28 cellular contexts compared by ENCODE assay signal in genomic region chr18:32287873-32288272, GRCh38.
"Had no signal": no experiment of that assay in that cellular context is flagged by ENCODE, and none has a peak within 500 bp of the region (broad histone marks: within the 10 kb centered on the region; RNA-seq: fewer than 3 reads in every experiment).

No MANE protein-coding gene starts in this region.

- H3K27ac ChIP-seq: body of pancreas, brain microvascular endothelial cell, breast epithelium, VCaP had no signal

- ATAC-seq: activated CD8-positive, alpha-beta T cell treated with anti-CD3 and anti-CD28 coated beads for 36 hours; activated naive CD8-positive, alpha-beta T cell treated with anti-CD3 and anti-CD28 coated beads, Interleukin-2, amount 50 U/mL, for 24 hours; body of pancreas had no signal

- DNase-seq: activated B cell treated with CpG ODN at 0.5 μM for 24 hours; activated CD4-positive, alpha-beta memory T cell treated with anti-CD3 and anti-CD28 coated beads for 36 hours; activated CD4-positive, alpha-beta T cell treated with anti-CD3 and anti-CD28 coated beads for 4 hours; activated CD4-positive, alpha-beta T cell treated with anti-CD3 and anti-CD28 coated beads, Interleukin-2, amount 10 ng/mL, durations not matched to agents 24 days and 14 days; activated CD4-positive, alpha-beta T cell treated with anti-CD3 and anti-CD28 coated beads, Interleukin-2, amount 50 U/mL, for 1 hour; activated CD4-positive, alpha-beta T cell treated with anti-CD3 and anti-CD28 coated beads, Interleukin-2, amount 50 U/mL, for 4 hours; activated CD4-positive, CD25-positive, alpha-beta regulatory T cell treated with anti-CD3 and anti-CD28 coated beads, Interleukin-2, amount 50 U/mL, for 72 hours; activated CD8-positive, alpha-beta memory T cell treated with anti-CD3 and anti-CD28 coated beads, Interleukin-2, amount 50 U/mL, for 4 hours; activated CD8-positive, alpha-beta T cell treated with anti-CD3 and anti-CD28 coated beads for 36 hours; activated effector memory CD4-positive, alpha-beta T cell treated with Interleukin-2 at 50 U/mL for 16 hours; activated gamma-delta T cell; activated naive CD4-positive, alpha-beta T cell treated with anti-CD3 and anti-CD28 coated beads, Interleukin-2, amount 10 ng/mL, durations not matched to agents 7 days and 5 days; activated naive CD4-positive, alpha-beta T cell treated with Interleukin-2 at 50 U/mL for 16 hours; activated naive CD8-positive, alpha-beta T cell treated with anti-CD3 and anti-CD28 coated beads, Interleukin-2, amount 10 ng/mL, durations not matched to agents 7 days and 5 days; activated naive CD8-positive, alpha-beta T cell treated with anti-CD3 and anti-CD28 coated beads, Interleukin-2, amount 50 U/mL, for 24 hours; activated T-cell treated with anti-CD3 and anti-CD28 coated beads for 4 hours; activated T-cell treated with anti-CD3 and anti-CD28 coated beads, Interleukin-2, amount 50 U/mL, for 24 hours; activated T-cell treated with anti-CD3 and anti-CD28 coated beads, Interleukin-2, amount 50 U/mL, for 48 hours; anterior cingulate cortex; body of pancreas; brain microvascular endothelial cell; central memory CD4-positive, alpha-beta T cell; T-helper 1 cell; T-helper 2 cell; T-helper 9 cell had no signal

- H3K4me3 ChIP-seq: body of pancreas, breast epithelium had no signal

- FAIRE-seq: astrocyte had no signal

- H3K27me3 ChIP-seq: body of pancreas, brain microvascular endothelial cell, breast epithelium had no signal

- H3K9me3 ChIP-seq: body of pancreas, breast epithelium had no signal

- H3K4me1 ChIP-seq: breast epithelium had no signal

- H3K36me3 ChIP-seq: brain microvascular endothelial cell, breast epithelium had no signal
